ENCODE assay signal across 20 cellular contexts in the genomic region with DNA sequence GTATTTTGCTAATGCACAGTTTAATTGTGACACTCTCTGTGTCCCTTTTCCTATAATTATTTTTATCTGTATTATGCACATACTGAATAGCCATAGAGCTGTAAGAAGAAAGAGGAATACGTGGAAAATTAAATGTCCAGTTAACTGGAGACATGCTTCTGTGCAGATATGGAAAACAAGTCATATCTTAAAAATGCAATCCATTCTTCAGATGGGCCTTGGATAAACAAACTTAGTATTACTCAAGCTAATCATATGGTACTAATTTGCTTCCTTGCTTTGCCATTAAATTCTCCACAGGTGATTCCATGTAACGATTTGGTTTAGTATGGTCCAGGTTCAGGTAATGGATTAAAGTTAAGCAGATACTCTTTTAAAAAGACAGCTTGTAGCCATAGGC.
DNase-seq lines count a peak whose midpoint lies in the region; ATAC-seq, FAIRE-seq and TF ChIP-seq lines count a peak whose summit lies in the region.
"Had no signal": no experiment of that assay in that cellular context is flagged by ENCODE, and none has a peak within 500 bp of the region (broad histone marks: within the 10 kb centered on the region; RNA-seq: fewer than 3 reads in every experiment).

No MANE protein-coding gene starts in this region.

- no peak overlapping the region for H3K27ac Mint-ChIP-seq in endodermal cell
- no peak overlapping the region for H3K27ac Mint-ChIP-seq in stimulated activated memory B cell treated with anti-CD40 and anti-IgM and Interleukin-4, amounts not matched to agents 10 μg/mL and 1 μg/mL and 100 μg/mL, for 72 hours

- H3K27ac ChIP-seq in ACC112 (ENCODE audit: low read depth, low read length) (peak overlapping the region; percentile 63), endodermal cell (ENCODE audit: low read depth, low read length) (no peak overlapping the region)
- H3K27ac ChIP-seq: 22Rv1 had no signal

- H3K4me1 Mint-ChIP-seq in endodermal cell: peaks cover 4% of the 10 kb centered on the region
- H3K4me1 Mint-ChIP-seq in stimulated activated memory B cell treated with anti-CD40 and anti-IgM and Interleukin-4, amounts not matched to agents 10 μg/mL and 1 μg/mL and 100 μg/mL, for 72 hours: no peaks in the 10 kb centered on the region

- H3K4me3 Mint-ChIP-seq in endodermal cell: no peak overlapping the region
- H3K4me3 Mint-ChIP-seq in stimulated activated memory B cell treated with anti-CD40 and anti-IgM and Interleukin-4, amounts not matched to agents 10 μg/mL and 1 μg/mL and 100 μg/mL, for 72 hours: no peak overlapping the region

- H3K4me1 ChIP-seq in ACC112 (ENCODE audit: control insufficient read depth, insufficient read depth, low read length, unreplicated experiment): peaks cover 30% of the 10 kb centered on the region
- H3K4me1 ChIP-seq in endodermal cell (ENCODE audit: control insufficient read depth, insufficient read depth, low read length): no peaks in the 10 kb centered on the region
- H3K4me1 ChIP-seq: HAP-1 had no signal

- peak overlapping the region; percentile 55 for H2AFZ ChIP-seq in ACC112 (ENCODE audit: low read length, unreplicated experiment)

- no peak for TF ChIP-seq CTCF in bronchial epithelial cell (IDR thresholded peaks at IDR 0.05; ENCODE audit: insufficient read depth, low read length, severe bottlenecking)
- TF ChIP-seq CTCF in fibroblast of the aortic adventitia (IDR thresholded peaks at IDR 0.05; ENCODE audit: insufficient read depth, low read length): no peak
- no peak for TF ChIP-seq CTCF in endodermal cell (conservative IDR thresholded peaks at IDR 0.05)

- no peaks in the 10 kb centered on the region for H3K79me2 ChIP-seq in ACC112 (ENCODE audit: control insufficient read depth, insufficient read depth, low read length, unreplicated experiment)

- ATAC-seq in GM19463 (IDR thresholded peaks at IDR 0.05; ENCODE audit: unreplicated experiment): no peak
- ATAC-seq in stimulated activated memory B cell treated with anti-CD40 and anti-IgM and Interleukin-4, amounts not matched to agents 10 μg/mL and 1 μg/mL and 100 μg/mL, for 72 hours: no peak
- ATAC-seq: K562 had no signal

- H3K27me3 ChIP-seq in ACC112 (ENCODE audit: insufficient read depth, low read length) (no peaks in the 10 kb centered on the region), bronchial epithelial cell (ENCODE audit: control insufficient read depth, insufficient read depth, low read length) (no peaks in the 10 kb centered on the region), endodermal cell (ENCODE audit: control insufficient read depth, insufficient read depth, low read length, poor library complexity, severe bottlenecking) (no peaks in the 10 kb centered on the region)

- H3K9me3 ChIP-seq in endodermal cell (ENCODE audit: control insufficient read depth, low read length): peaks cover 5% of the 10 kb centered on the region

- H3K27me3 Mint-ChIP-seq in endodermal cell (ENCODE audit: insufficient read depth): peaks cover 7% of the 10 kb centered on the region
- peaks cover 12% of the 10 kb centered on the region for H3K27me3 Mint-ChIP-seq in stimulated activated memory B cell treated with anti-CD40 and anti-IgM and Interleukin-4, amounts not matched to agents 10 μg/mL and 1 μg/mL and 100 μg/mL, for 72 hours

- H3K36me3 ChIP-seq in ACC112 (ENCODE audit: insufficient read depth, low read length) (peaks cover 3% of the 10 kb centered on the region; the same call in 1 of the 2 replicates), bronchial epithelial cell (ENCODE audit: control insufficient read depth, insufficient read depth, low read length) (no peaks in the 10 kb centered on the region), endodermal cell (ENCODE audit: control insufficient read depth, insufficient read depth, low read length) (no peaks in the 10 kb centered on the region)
- H3K36me3 ChIP-seq: HAP-1 had no signal

- peaks cover 21% of the 10 kb centered on the region for H3K9me3 Mint-ChIP-seq in endodermal cell
- H3K9me3 Mint-ChIP-seq in stimulated activated memory B cell treated with anti-CD40 and anti-IgM and Interleukin-4, amounts not matched to agents 10 μg/mL and 1 μg/mL and 100 μg/mL, for 72 hours: peaks cover 8% of the 10 kb centered on the region

- H3K9ac ChIP-seq in endodermal cell (ENCODE audit: extremely low read depth, low read length, poor library complexity, severe bottlenecking): no peak overlapping the region

- H3K4me3 ChIP-seq in ACC112 (ENCODE audit: low read depth, low read length) (no peak overlapping the region), bronchial epithelial cell (ENCODE audit: low read depth, low read length) (no peak overlapping the region), fibroblast of the aortic adventitia (ENCODE audit: low read depth, low read length) (no peak overlapping the region), endodermal cell (ENCODE audit: low read length) (no peak overlapping the region)
- H3K4me3 ChIP-seq: HAP-1, K562 had no signal

- H3K36me3 Mint-ChIP-seq in endodermal cell (ENCODE audit: low read depth): peaks cover 5% of the 10 kb centered on the region
- no peaks in the 10 kb centered on the region for H3K36me3 Mint-ChIP-seq in stimulated activated memory B cell treated with anti-CD40 and anti-IgM and Interleukin-4, amounts not matched to agents 10 μg/mL and 1 μg/mL and 100 μg/mL, for 72 hours

- no peak for FAIRE-seq in bronchial epithelial cell (lab: Jason Lieb, UNC)
- FAIRE-seq: K562 had no signal

- DNase-seq in HCEC 1CT (peak; percentile 78), bronchial epithelial cell (ENCODE audit: low read depth) (peak; percentile 51), fibroblast of the aortic adventitia (ENCODE audit: low read depth) (peak; percentile 74), endodermal cell (no peak)
- DNase-seq in activated CD4-positive, alpha-beta T cell treated with anti-CD3 and anti-CD28 coated beads, Interleukin-2, amount 50 U/mL, for 48 hours: no peak
- DNase-seq: C1 segment of cervical spinal cord, DND-41, MV-4-11, NCI-H1417, NCI-H2029 treated with DMSO at 0.1 percent for 48 hours, NCI-H2171 treated with DMSO at 0.1 percent for 48 hours, NCI-H446 treated with DMSO at 0.1 percent for 48 hours, OCI-M1, SHP77 treated with DMSO at 0.1 percent for 48 hours had no signal

- WGBS in endodermal cell (ENCODE audit: insufficient coverage in 1 of 2, insufficient read length in 1 of 2), 2 experiments: 85 to 100% methylated on average over 2 of the region's 2 CpGs

Comparison
In these comparisons a context has a peak if more than half of its experiments do, and no peak if none do; other contexts are left out.
1. DNase-seq: peak in HCEC 1CT (single experiment), bronchial epithelial cell (single experiment) and fibroblast of the aortic adventitia (single experiment); none in activated CD4-positive, alpha-beta T cell treated with anti-CD3 and anti-CD28 coated beads, Interleukin-2, amount 50 U/mL, for 48 hours (0 of 2) and endodermal cell (single experiment).